In the genomic region with DNA sequence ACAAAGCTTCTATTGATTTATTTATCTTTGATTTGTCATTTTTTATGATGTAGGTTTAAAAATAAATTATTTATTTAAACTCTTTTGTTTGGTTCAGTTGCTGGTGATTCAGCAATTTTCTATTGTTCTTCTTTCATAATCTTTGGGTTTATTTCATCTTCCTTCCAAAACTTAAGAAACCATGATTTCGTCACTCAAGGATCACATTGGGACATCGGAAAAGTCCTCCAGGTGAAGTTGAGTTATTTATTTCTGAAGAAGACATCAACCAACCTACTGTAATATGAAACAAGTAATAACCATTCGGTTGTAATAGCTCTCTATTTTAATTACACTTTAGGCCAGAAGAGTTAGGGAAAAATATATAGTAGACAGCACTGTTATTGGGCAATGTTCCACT, we compare ENCODE assay signal across 18 cellular contexts. TPM values are rescaled to one million over a fixed set of nuclear protein-coding genes. Genes with fewer than 3 reads are reported as not detected.
DNase-seq lines count a peak whose midpoint lies in the region; ATAC-seq, FAIRE-seq and TF ChIP-seq lines count a peak whose summit lies in the region.
"Had no signal": no experiment of that assay in that cellular context is flagged by ENCODE, and none has a peak within 500 bp of the region (broad histone marks: within the 10 kb centered on the region; RNA-seq: fewer than 3 reads in every experiment).

No MANE protein-coding gene starts in this region.

- H3K4me3 Mint-ChIP-seq in Caco-2 (ENCODE audit: unreplicated experiment): no peak overlapping the region
- H3K4me3 Mint-ChIP-seq: CD4-positive, alpha-beta T cell; HFFc6 had no signal

- H3K27me3 Mint-ChIP-seq in Caco-2 (ENCODE audit: insufficient read depth, unreplicated experiment): no peaks in the 10 kb centered on the region
- H3K27me3 Mint-ChIP-seq: CD4-positive, alpha-beta T cell had no signal

- H3K9ac ChIP-seq in K562 (ENCODE audit: insufficient read depth in 1 of 2, low read depth in 2 of 2, low read length in 2 of 2): no peak overlapping the region
- no peak overlapping the region for H3K9ac ChIP-seq in smooth muscle cell (ENCODE audit: low read depth)

- no peak for TF ChIP-seq RAD21 in K562 (CRISPR knock-in tag; conservative IDR thresholded peaks at IDR 0.05 in 1 of 2, IDR thresholded peaks at IDR 0.05 in 1 of 2)

- no peaks in the 10 kb centered on the region for H3K79me2 ChIP-seq in K562 (ENCODE audit: control insufficient read depth, insufficient read depth, low read length)
- H3K79me2 ChIP-seq in smooth muscle cell (ENCODE audit: low read depth): no peaks in the 10 kb centered on the region

- H3K9me1 ChIP-seq in K562 (ENCODE audit: control insufficient read depth, insufficient read depth, low read length): no peaks in the 10 kb centered on the region

- H3K27me3 ChIP-seq in K562 (ENCODE audit: control insufficient read depth in 2 of 2, insufficient read depth in 2 of 2, low read length in 2 of 2) (no peaks in the 10 kb centered on the region), neutrophil (no peaks in the 10 kb centered on the region), Caco-2 (replicated peaks; ENCODE audit: control insufficient read depth, insufficient read depth, low read length) (no peaks in the 10 kb centered on the region), smooth muscle cell (ENCODE audit: low read depth) (no peaks in the 10 kb centered on the region), dorsolateral prefrontal cortex (no peaks in the 10 kb centered on the region)

- H3K27ac Mint-ChIP-seq in Caco-2 (ENCODE audit: unreplicated experiment): no peak overlapping the region
- H3K27ac Mint-ChIP-seq: CD4-positive, alpha-beta T cell; HFFc6 had no signal

- intact Hi-C loops in K562 (cut with micrococcal nuclease): no loop called here
- intact Hi-C loops in Caco-2 (cut with micrococcal nuclease; ENCODE audit: unreplicated experiment): no loop called here
- intact Hi-C loops in dorsolateral prefrontal cortex (cut with DNase I): no loop called here

- FAIRE-seq in G401.6 (lab: Jason Lieb, UNC) (peak; percentile 74), K562 (lab: Jason Lieb, UNC) (no peak)
- FAIRE-seq: D721Med had no signal

- no peak for TF ChIP-seq EP300 in K562 (IDR thresholded peaks at IDR 0.05; ENCODE audit: low read length)

- H3K36me3 Mint-ChIP-seq in Caco-2 (ENCODE audit: insufficient read depth, unreplicated experiment): no peaks in the 10 kb centered on the region

- no peak for ATAC-seq in K562
- ATAC-seq in HG03025 (IDR thresholded peaks at IDR 0.05; ENCODE audit: low FRiP score, unreplicated experiment): no peak
- ATAC-seq: SK-N-SH treated with all-trans-retinoic acid at 6 μM for 48 hours had no signal

- H2AFZ ChIP-seq in K562 (ENCODE audit: low read depth, low read length): no peak overlapping the region
- H2AFZ ChIP-seq in smooth muscle cell (ENCODE audit: low read depth): no peak overlapping the region
- H2AFZ ChIP-seq: PC-9 had no signal

- H3K4me1 ChIP-seq in K562 (replicated peaks in 1 of 2; ENCODE audit: control insufficient read depth in 2 of 2, insufficient read depth in 2 of 2, low read length in 2 of 2): no peaks in the 10 kb centered on the region
- peaks cover 42 to 44% of the 10 kb centered on the region in 2 experiments for H3K4me1 ChIP-seq in neutrophil (ENCODE audit: control insufficient read depth in 1 of 2, insufficient read depth in 1 of 2, low read depth in 1 of 2, low read length in 1 of 2)
- H3K4me1 ChIP-seq in Caco-2: no peaks in the 10 kb centered on the region
- H3K4me1 ChIP-seq in smooth muscle cell (ENCODE audit: low read depth): no peaks in the 10 kb centered on the region

- POLR2A ChIA-PET in K562 (lab: Yijun Ruan, JAX): no interaction called here
- POLR2A ChIA-PET in Caco-2 (lab: Charles Lee): no interaction called here

- WGBS in K562 (ENCODE audit: insufficient coverage, low coverage, missing lambda C conversion rate): 0% methylated on average over 3 of the region's 3 CpGs
- WGBS in smooth muscle cell (ENCODE audit: low lambda C conversion rate): 92% methylated on average over 3 of the region's 3 CpGs

- H3K36me3 ChIP-seq in K562 (ENCODE audit: control insufficient read depth, insufficient read depth, low read length) (no peaks in the 10 kb centered on the region), neutrophil (no peaks in the 10 kb centered on the region), Caco-2 (ENCODE audit: control insufficient read depth, insufficient read depth, low read length) (no peaks in the 10 kb centered on the region), smooth muscle cell (ENCODE audit: low read depth) (no peaks in the 10 kb centered on the region)

- H3K9me3 ChIP-seq in K562 (replicated peaks; ENCODE audit: control insufficient read depth, insufficient read depth, low read depth, low read length) (no peaks in the 10 kb centered on the region), neutrophil (no peaks in the 10 kb centered on the region), Caco-2 (no peaks in the 10 kb centered on the region), smooth muscle cell (replicated peaks; ENCODE audit: low read depth) (no peaks in the 10 kb centered on the region)

- DNase-seq in MV-4-11 (lab: John Stamatoyannopoulos, UW) (peak; percentile 66), K562 (ENCODE audit: extremely low read depth in 1 of 4, low spot score in 3 of 4) (no peak), Caco-2 (no peak), smooth muscle cell (lab: John Stamatoyannopoulos, UW; ENCODE audit: unreplicated experiment) (no peak), dorsolateral prefrontal cortex (no peak)
- DNase-seq: CD4-positive, alpha-beta T cell; DND-41; HFFc6; Karpas-422; NCI-H2107; NCI-H226; NCI-H526; PC-9 had no signal

- CTCF ChIA-PET in K562 (lab: Yijun Ruan, JAX; ENCODE audit: low intra/inter-chr PET ratio) (no interaction called here), Caco-2 (lab: Charles Lee) (no interaction called here)

- no peak overlapping the region for H3K27ac ChIP-seq in K562 (ENCODE audit: extremely low read depth, low read depth, low read length)
- H3K27ac ChIP-seq in neutrophil: peak overlapping the region; percentile 73
- H3K27ac ChIP-seq in smooth muscle cell (ENCODE audit: low read depth): no peak overlapping the region
- no peak overlapping the region for H3K27ac ChIP-seq in dorsolateral prefrontal cortex
- H3K27ac ChIP-seq: PC-9 had no signal

- no peaks in the 10 kb centered on the region for H3K4me1 Mint-ChIP-seq in Caco-2 (ENCODE audit: low read depth, unreplicated experiment)

- H4K20me1 ChIP-seq in K562 (replicated peaks; ENCODE audit: control insufficient read depth, insufficient read depth, low read length) (no peaks in the 10 kb centered on the region), smooth muscle cell (ENCODE audit: low read depth) (no peaks in the 10 kb centered on the region)

- TF ChIP-seq POLR2A in K562 (conservative IDR thresholded peaks at IDR 0.05): no peak

- no peak for TF ChIP-seq CTCF in K562 (IDR thresholded peaks at IDR 0.05 in 2 of 3, conservative IDR thresholded peaks at IDR 0.05 in 1 of 3; ENCODE audit: insufficient read depth in 2 of 3, low read depth in 1 of 3, low read length in 3 of 3)
- TF ChIP-seq CTCF in neutrophil (IDR thresholded peaks at IDR 0.05): no peak
- TF ChIP-seq CTCF in Caco-2 (IDR thresholded peaks at IDR 0.05; ENCODE audit: insufficient read depth in 1 of 2, low read depth in 1 of 2, low read length in 1 of 2, severe bottlenecking in 1 of 2, unreplicated experiment in 1 of 2): no peak
- TF ChIP-seq CTCF in smooth muscle cell (IDR thresholded peaks at IDR 0.05; ENCODE audit: borderline replicate concordance, insufficient read depth, poor library complexity, severe bottlenecking): no peak
- TF ChIP-seq CTCF in dorsolateral prefrontal cortex (IDR thresholded peaks at IDR 0.05 in 54 of 56, conservative IDR thresholded peaks at IDR 0.05 in 2 of 56; ENCODE audit: low read depth in 1 of 56, partially characterized antibody in 56 of 56): no peak

- H3K4me2 ChIP-seq in K562 (ENCODE audit: insufficient read depth, low read length) (no peak overlapping the region), smooth muscle cell (no peak overlapping the region)
- H3K4me2 ChIP-seq: PC-9 had no signal

- in situ Hi-C loops in K562 (cut with MboI): no loop called here

- BruUV-seq in K562 (replicated peaks; lab: Mats Ljungman, UMichigan): no TSS peak
- BruUV-seq in Caco-2 (replicated peaks; lab: Mats Ljungman, UMichigan): no TSS peak

- no peaks in the 10 kb centered on the region for H3K9me3 Mint-ChIP-seq in Caco-2 (ENCODE audit: unreplicated experiment)
- H3K9me3 Mint-ChIP-seq: HFFc6 had no signal

- H3K4me3 ChIP-seq in K562: no peak overlapping the region
- H3K4me3 ChIP-seq in neutrophil (ENCODE audit: low read depth in 1 of 2, low read length in 1 of 2): no peak overlapping the region
- H3K4me3 ChIP-seq in Caco-2 (ENCODE audit: low read depth, low read length): no peak overlapping the region
- no peak overlapping the region for H3K4me3 ChIP-seq in smooth muscle cell
- H3K4me3 ChIP-seq in dorsolateral prefrontal cortex: no peak overlapping the region
- H3K4me3 ChIP-seq: PC-9 had no signal

- H3F3A ChIP-seq in smooth muscle cell (ENCODE audit: low read depth): no peaks in the 10 kb centered on the region

TF ChIP-seq in K562, 482 proteins besides CTCF, POLR2A, EP300 and RAD21 (continues in another document):
- no peak for TF ChIP-seq ELF1 (tag; IDR thresholded peaks at IDR 0.05)

RNA-seq across cellular contexts. Expression of gene WLS, which starts 23.0 kb away (rescaled TPM):
- total RNA-seq in K562 (2011; cell fraction: chromatin; rRNA removed; ENCODE audit: low replicate concordance): not detected in 2 replicates
- not detected in 2 replicates for total RNA-seq in K562 (2011; cell fraction: nucleolus; rRNA removed)
- total RNA-seq in K562 (2011; cell fraction: nucleoplasm; rRNA removed): not detected in 2 replicates
- total RNA-seq in K562 (2014; rRNA removed) (not detected in 2 replicates), K562 (2014; rRNA removed; fragmentation: Illumina TruSeq; extraction: Trizol) (not detected in 2 replicates), K562 (2015; rRNA removed; fragmentation: Illumina TruSeq; extraction: Trizol) (not detected in 2 replicates), K562 (2021) (0.47 and 0.56 TPM in 2 replicates), Caco-2 (2022) (70.6 and 72.3 TPM in 2 replicates), smooth muscle cell (92.5 and 112 TPM in 2 replicates), dorsolateral prefrontal cortex (100 to 1,000 TPM in 93 of 120 experiments, 10 to 100 TPM in 27; 60.2 to 237 (median 115) TPM)
- polyA plus RNA-seq in K562 (2011; rRNA removed) (not detected in 2 replicates), K562 (2014; fragmentation: Illumina TruSeq; extraction: Trizol) (not detected in 2 replicates), K562 (2014; fragmentation: Nextera tagmentation; extraction: Ambion mirVana) (not detected), K562 (2014; rRNA removed) (not detected in 2 replicates), smooth muscle cell (58.1 and 93.2 TPM in 2 replicates)
- not detected in 2 replicates for polyA plus RNA-seq in K562 (2011; cell fraction: cytosol; rRNA removed)
- not detected in 2 replicates for polyA plus RNA-seq in K562 (2011; cell fraction: nucleus; rRNA removed)
- not detected in 2 replicates for polyA plus RNA-seq in K562 (2012)
- polyA minus RNA-seq in K562 (2011; rRNA and poly(A)+ RNA removed): not detected in 2 replicates
- 2.0 TPM in 1 of 2 replicates, not detected in the other for polyA minus RNA-seq in K562 (2011; cell fraction: cytosol; rRNA and poly(A)+ RNA removed)
- polyA minus RNA-seq in K562 (2011; cell fraction: nucleus; rRNA and poly(A)+ RNA removed): not detected in 2 replicates

Comparison
In these comparisons a context has a peak if more than half of its experiments do, and no peak if none do; other contexts are left out.
1. RNA of gene WLS, which starts 23.0 kb away (total RNA-seq): 60.2 to 237 TPM in dorsolateral prefrontal cortex, 92.5 to 112 TPM in smooth muscle cell and 70.6 to 72.3 TPM in Caco-2; 0.47 to 0.56 TPM in K562; every median in the first group is over 10 times any median in the second.